ENCODE assay signal across 28 cellular contexts in genomic region chr11:90323289-90323688, GRCh38.
DNase-seq lines count a peak whose midpoint lies in the region; ATAC-seq, FAIRE-seq and TF ChIP-seq lines count a peak whose summit lies in the region.
"Had no signal": no experiment of that assay in that cellular context is flagged by ENCODE, and none has a peak within 500 bp of the region (broad histone marks: within the 10 kb centered on the region; RNA-seq: fewer than 3 reads in every experiment).

No MANE protein-coding gene starts in this region.

- in situ Hi-C loops in HepG2 (cut with HindIII; ENCODE audit: extremely low pct_ligation_motif_present, low pct_unique_long_range_greater_than_20kb): no loop called here

- H2AFZ ChIP-seq in HepG2 (ENCODE audit: low read length): no peak overlapping the region

- TF ChIP-seq EP300 in HepG2 (IDR thresholded peaks at IDR 0.05; ENCODE audit: low read depth in 2 of 2, low read length in 2 of 2): no peak
- TF ChIP-seq EP300 in HepG2 (CRISPR knock-in tag; IDR thresholded peaks at IDR 0.05; ENCODE audit: borderline replicate concordance): no peak

- TF ChIP-seq CTCF in liver (IDR thresholded peaks at IDR 0.05; ENCODE audit: low read depth, low read length, missing input control) (no peak), HepG2 (CRISPR knock-in tag; IDR thresholded peaks at IDR 0.05) (no peak)

- no peaks in the 10 kb centered on the region for H3K79me2 ChIP-seq in HepG2 (ENCODE audit: insufficient read depth, low read length)

- H3K9me3 ChIP-seq in liver (ENCODE audit: control insufficient read depth in 4 of 4, low read length in 3 of 4) (no peaks in the 10 kb centered on the region), HepG2 (ENCODE audit: low read length) (no peaks in the 10 kb centered on the region)
- H3K9me3 ChIP-seq: A549, BE2C had no signal

- ATAC-seq in HepG2: no peak
- ATAC-seq: A549; CD8-positive, alpha-beta T cell had no signal

- H3K4me2 ChIP-seq in HepG2 (ENCODE audit: low read depth, low read length): no peak overlapping the region
- H3K4me2 ChIP-seq: A549; BLaER1; BLaER1 treated with 17β-estradiol and CSF1 and Interleukin-3, amounts not matched to agents 10 nM and 100 nM had no signal

- H3K9ac ChIP-seq in liver (ENCODE audit: low read depth in 1 of 2, low read length in 2 of 2): no peak overlapping the region
- H3K9ac ChIP-seq in HepG2 (ENCODE audit: insufficient read depth, low read depth, low read length): no peak overlapping the region
- H3K9ac ChIP-seq: BLaER1; BLaER1 treated with 17β-estradiol and CSF1 and Interleukin-3, amounts not matched to agents 10 nM and 100 nM had no signal

- no peak for FAIRE-seq in HepG2 (lab: Jason Lieb, UNC)
- FAIRE-seq: A204.1, A549, D721Med had no signal

- no peak overlapping the region for H3K27ac ChIP-seq in liver (ENCODE audit: low read depth in 1 of 2, low read length in 2 of 2)
- no peak overlapping the region for H3K27ac ChIP-seq in HepG2 (ENCODE audit: extremely low read length, insufficient read depth, low read length)
- H3K27ac ChIP-seq: 22Rv1; A549; BLaER1; BLaER1 treated with 17β-estradiol and CSF1 and Interleukin-3, amounts not matched to agents 10 nM and 100 nM; C4-2B had no signal

- TF ChIP-seq RAD21 in liver (IDR thresholded peaks at IDR 0.05) (no peak), HepG2 (CRISPR knock-in tag; IDR thresholded peaks at IDR 0.05) (no peak)

- H3K4me3 ChIP-seq in liver (ENCODE audit: low read depth in 1 of 3, low read length in 3 of 3) (no peak overlapping the region), HepG2 (replicated peaks in 1 of 3; ENCODE audit: insufficient read depth in 1 of 3, low read depth in 2 of 3, low read length in 3 of 3) (no peak overlapping the region)
- H3K4me3 ChIP-seq: A549; BLaER1; BLaER1 treated with 17β-estradiol and CSF1 and Interleukin-3, amounts not matched to agents 10 nM and 100 nM had no signal

- DNase-seq in HepG2 (ENCODE audit: low spot score): no peak
- DNase-seq: 8988T; ACHN; AML-193; BE2C; C1 segment of cervical spinal cord; Caco-2; Calu3; CD4-positive, alpha-beta memory T cell; CD4-positive, alpha-beta T cell; CD4-positive, CD25-positive, alpha-beta regulatory T cell; CD8-positive, alpha-beta T cell; COR-L47; DMS 273 treated with DMSO at 0.1 percent for 48 hours; DMS153; DMS53; DMS79; DMS79 treated with DMSO at 0.1 percent for 48 hours; DND-41; EL had no signal

- WGBS in liver: 65% methylated on average over 5 of the region's 5 CpGs
- WGBS in HepG2 (ENCODE audit: low lambda C conversion rate): 35% methylated on average over 5 of the region's 5 CpGs

- no peaks in the 10 kb centered on the region for H4K20me1 ChIP-seq in HepG2 (ENCODE audit: insufficient read depth, low read length)
- H4K20me1 ChIP-seq: BLaER1; BLaER1 treated with 17β-estradiol and CSF1 and Interleukin-3, amounts not matched to agents 10 nM and 100 nM had no signal

- no peak for TF ChIP-seq POLR2A in HepG2 (IDR thresholded peaks at IDR 0.05; ENCODE audit: insufficient read depth in 1 of 2, low read depth in 2 of 2, low read length in 2 of 2)

- intact Hi-C loops in HepG2 (cut with micrococcal nuclease; ENCODE audit: unreplicated experiment): no loop called here

- POLR2A ChIA-PET in HepG2 (lab: Yijun Ruan, JAX): no interaction called here

- no TSS peak for BruUV-seq in HepG2 (replicated peaks; lab: Mats Ljungman, UMichigan)

- H3K4me1 ChIP-seq in liver (ENCODE audit: control insufficient read depth in 4 of 4, insufficient read depth in 4 of 4, low read length in 3 of 4): no peaks in the 10 kb centered on the region
- H3K4me1 ChIP-seq in HepG2 (ENCODE audit: insufficient read depth, low read length): no peaks in the 10 kb centered on the region
- H3K4me1 ChIP-seq: A549; BE2C; BLaER1; BLaER1 treated with 17β-estradiol and CSF1 and Interleukin-3, amounts not matched to agents 10 nM and 100 nM; Caco-2 had no signal

- H3K27me3 ChIP-seq in liver (ENCODE audit: control insufficient read depth in 4 of 4, insufficient read depth in 4 of 4, low read length in 3 of 4) (no peaks in the 10 kb centered on the region), HepG2 (ENCODE audit: control insufficient read depth in 1 of 2, insufficient read depth in 2 of 2, low read length in 2 of 2) (no peaks in the 10 kb centered on the region)
- H3K27me3 ChIP-seq: BE2C; BLaER1; BLaER1 treated with 17β-estradiol and CSF1 and Interleukin-3, amounts not matched to agents 10 nM and 100 nM had no signal

- CTCF ChIA-PET in HepG2 (lab: Yijun Ruan, JAX; ENCODE audit: low intra/inter-chr PET ratio, low total read pairs): no interaction called here

- no peaks in the 10 kb centered on the region for H3K36me3 ChIP-seq in liver (ENCODE audit: control insufficient read depth in 4 of 4, insufficient read depth in 3 of 4, low read depth in 1 of 4, low read length in 3 of 4)
- H3K36me3 ChIP-seq in HepG2 (replicated peaks in 1 of 2; ENCODE audit: control insufficient read depth in 1 of 2, insufficient read depth in 2 of 2, low read length in 2 of 2): no peaks in the 10 kb centered on the region
- H3K36me3 ChIP-seq: BE2C; BLaER1; BLaER1 treated with 17β-estradiol and CSF1 and Interleukin-3, amounts not matched to agents 10 nM and 100 nM had no signal

TF ChIP-seq in liver, 16 proteins besides CTCF, POLR2A, EP300 and RAD21:
- TF ChIP-seq HNF4G (IDR thresholded peaks at IDR 0.05) (no peak), ATF3 (IDR thresholded peaks at IDR 0.05) (peak; percentile 20)
TF ChIP-seq in liver: peak in this region for 1.

TF ChIP-seq in HepG2, 621 proteins besides CTCF, POLR2A, EP300 and RAD21:
- TF ChIP-seq ZNF12 (CRISPR knock-in tag; IDR thresholded peaks at IDR 0.05) (no peak), ZNF180 (CRISPR knock-in tag; IDR thresholded peaks at IDR 0.05; ENCODE audit: borderline replicate concordance, low read depth) (no peak), SMAD1 (CRISPR knock-in tag; IDR thresholded peaks at IDR 0.05; ENCODE audit: borderline replicate concordance, low read depth) (no peak), SNRNP70 (IDR thresholded peaks at IDR 0.05; ENCODE audit: low read depth, low read length) (no peak), ZNF30 (CRISPR knock-in tag; IDR thresholded peaks at IDR 0.05) (no peak), CEBPB (IDR thresholded peaks at IDR 0.05; ENCODE audit: borderline replicate concordance, low read depth, low read length) (no peak), E2F1 (CRISPR knock-in tag; IDR thresholded peaks at IDR 0.05) (no peak), CBX1 (IDR thresholded peaks at IDR 0.05; ENCODE audit: low read depth) (no peak), ZNF460 (CRISPR knock-in tag; IDR thresholded peaks at IDR 0.05; ENCODE audit: borderline replicate concordance) (no peak), PRDM10 (CRISPR knock-in tag; IDR thresholded peaks at IDR 0.05; ENCODE audit: low read depth) (no peak), ZNF546 (CRISPR knock-in tag; conservative IDR thresholded peaks at IDR 0.05) (no peak), TBL1XR1 (IDR thresholded peaks at IDR 0.05; ENCODE audit: borderline replicate concordance, low read length, partially characterized antibody) (no peak), TBX3 (IDR thresholded peaks at IDR 0.05; ENCODE audit: borderline replicate concordance) (no peak), ETS1 (CRISPR knock-in tag; IDR thresholded peaks at IDR 0.05) (no peak), ZNF263 (CRISPR knock-in tag; IDR thresholded peaks at IDR 0.05) (no peak)
